In the genomic region with DNA sequence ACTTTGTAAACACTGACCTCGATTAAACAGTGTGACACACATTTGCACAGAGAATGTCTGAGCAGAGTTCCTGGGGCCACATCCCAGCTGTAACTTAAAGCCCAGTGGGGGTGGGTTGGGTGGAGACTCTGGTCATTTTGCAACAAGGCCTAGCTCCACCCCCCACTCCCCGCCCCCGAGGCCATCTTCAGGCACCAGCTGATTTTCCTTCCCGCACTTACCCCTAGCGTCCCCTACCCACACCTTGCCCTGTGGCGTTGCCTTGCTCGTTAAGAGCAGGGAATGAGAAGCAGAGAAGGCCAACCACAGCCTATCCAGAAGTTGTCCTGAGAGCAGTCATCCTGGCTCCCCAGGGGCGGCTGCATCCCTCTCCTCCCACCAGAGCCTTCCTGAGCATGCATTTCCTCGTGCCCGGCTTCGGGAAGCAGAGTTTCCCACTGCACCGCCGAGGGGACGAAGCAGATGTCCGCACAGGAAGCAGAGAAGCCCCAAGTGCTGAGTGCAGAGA, we compare ENCODE assay signal across 11 cellular contexts.
DNase-seq lines count a peak whose midpoint lies in the region; ATAC-seq and TF ChIP-seq lines count a peak whose summit lies in the region.
"Had no signal": no experiment of that assay in that cellular context is flagged by ENCODE, and none has a peak within 500 bp of the region (broad histone marks: within the 10 kb centered on the region; RNA-seq: fewer than 3 reads in every experiment).

No MANE protein-coding gene starts in this region.

- WGBS in trophoblast cell (ENCODE audit: extremely low coverage, insufficient coverage, insufficient read length), result no CpG with 5 or more reads among the region's 15 CpGs

- peak; percentile 77 for DNase-seq in GM23338 (ENCODE audit: low spot score)
- peak; percentile 56 for DNase-seq in adipocyte (ENCODE audit: low read depth)
- peak; percentile 60 for DNase-seq in left ventricle myocardium superior
- peak; percentile 91 for DNase-seq in trophoblast cell
- no peak for DNase-seq in SIG-M5 treated with dmso at 0.1 percent for 504 hours (lab: John Stamatoyannopoulos, UW; ENCODE audit: unreplicated experiment)
- no peak for DNase-seq in HPDE6-E6E7 (ENCODE audit: extremely low spot score)
- no peak for DNase-seq in HK-2 (ENCODE audit: unreplicated experiment)
- DNase-seq: anterior cingulate cortex, SW 1271 had no signal

- H3K4me1 ChIP-seq in GM23338 (ENCODE audit: insufficient read depth), result peaks cover 8% of the 10 kb centered on the region
- peaks cover 14% of the 10 kb centered on the region for H3K4me1 ChIP-seq in adipocyte (ENCODE audit: control insufficient read depth, insufficient read depth, low read length)
- peaks cover 39 to 49% of the 10 kb centered on the region in 2 experiments for H3K4me1 ChIP-seq in trophoblast cell (ENCODE audit: control insufficient read depth in 1 of 2, insufficient read depth in 2 of 2, low read length in 2 of 2)

- peak overlapping the region; percentile 30 for H3K4ac ChIP-seq in trophoblast cell (ENCODE audit: low read depth, low read length)

- no peaks in the 10 kb centered on the region; the same call in 2 of the 3 replicates for H3K36me3 Mint-ChIP-seq in GM23338 (ENCODE audit: low read depth)

- H3K36me3 ChIP-seq in GM23338 (ENCODE audit: insufficient read depth) (no peaks in the 10 kb centered on the region), adipocyte (ENCODE audit: control insufficient read depth, insufficient read depth, low read length, severe bottlenecking) (no peaks in the 10 kb centered on the region), trophoblast cell (ENCODE audit: control insufficient read depth in 1 of 2, insufficient read depth in 2 of 2, low read length in 2 of 2) (peaks cover 12 to 18% of the 10 kb centered on the region in 2 experiments)
- H3K36me3 ChIP-seq: vagina had no signal

- peak overlapping the region; percentile 29 for H3K14ac ChIP-seq in trophoblast cell (ENCODE audit: low read length)

- H3K4me1 Mint-ChIP-seq in GM23338, result peaks cover 48% of the 10 kb centered on the region

- peaks cover 13% of the 10 kb centered on the region for H4K20me1 ChIP-seq in GM23338 (replicated peaks; ENCODE audit: insufficient read depth)

- TF ChIP-seq CTCF in GM23338 (conservative IDR thresholded peaks at IDR 0.05; ENCODE audit: low read depth in 2 of 2), result no peak

- H3K18ac ChIP-seq in trophoblast cell (ENCODE audit: low read length), result peak overlapping the region; percentile 67

- peaks cover 19% of the 10 kb centered on the region for H3K79me1 ChIP-seq in trophoblast cell (ENCODE audit: low read length)

- H3K9ac ChIP-seq in adipocyte (ENCODE audit: low read length) (no peak overlapping the region), trophoblast cell (ENCODE audit: low read length) (no peak overlapping the region)

- H2BK120ac ChIP-seq in trophoblast cell (ENCODE audit: insufficient read depth, low read length, poor library complexity), result peak overlapping the region; percentile 44

- H3K27ac ChIP-seq in GM23338 (ENCODE audit: low read depth) (no peak overlapping the region; the same call in 1 of the 2 replicates), trophoblast cell (ENCODE audit: low read depth, low read length) (peak overlapping the region; percentile 47)
- H3K27ac ChIP-seq: vagina had no signal

- intact Hi-C loops in left ventricle myocardium superior (cut with micrococcal nuclease), result no loop called here

- peak overlapping the region; percentile 9 for H2AK5ac ChIP-seq in trophoblast cell (ENCODE audit: low read length)

- peak overlapping the region; percentile 14 for H4K8ac ChIP-seq in trophoblast cell (ENCODE audit: low read depth, low read length)

- H3K4me3 Mint-ChIP-seq in GM23338, result peak overlapping the region; percentile 47

- peak overlapping the region; percentile 90 for H3K27ac Mint-ChIP-seq in GM23338

- H3K27me3 ChIP-seq in GM23338 (ENCODE audit: insufficient read depth) (no peaks in the 10 kb centered on the region), adipocyte (replicated peaks; ENCODE audit: control insufficient read depth, insufficient read depth, low read length) (no peaks in the 10 kb centered on the region), trophoblast cell (ENCODE audit: insufficient read depth, low read length) (no peaks in the 10 kb centered on the region)
- H3K27me3 ChIP-seq: vagina had no signal

- H2AFZ ChIP-seq in GM23338, result no peak overlapping the region; the same call in 1 of the 2 replicates
- H2AFZ ChIP-seq in trophoblast cell (ENCODE audit: insufficient read depth, low read length, poor library complexity), result peak overlapping the region; percentile 23

- peak overlapping the region; percentile 30; the same call in 1 of the 2 replicates for H3K4me3 ChIP-seq in GM23338
- no peak overlapping the region for H3K4me3 ChIP-seq in adipocyte (ENCODE audit: low read length)
- H3K4me3 ChIP-seq in trophoblast cell (ENCODE audit: low read depth, low read length), result no peak overlapping the region
- H3K4me3 ChIP-seq: vagina had no signal

- peaks cover 22% of the 10 kb centered on the region for H3K27me3 Mint-ChIP-seq in GM23338 (ENCODE audit: insufficient read depth, low read depth, poor library complexity)

- H3F3A ChIP-seq in GM23338 (replicated peaks; ENCODE audit: low read depth), result 0 out of 2 replicates have a peak, but pooled peaks cover 2% of the 10 kb centered on the region

- no peaks in the 10 kb centered on the region for H3K9me2 ChIP-seq in GM23338 (ENCODE audit: insufficient read depth)

- H4K91ac ChIP-seq in trophoblast cell (ENCODE audit: low read depth, low read length), result peak overlapping the region; percentile 52

- H2BK12ac ChIP-seq in trophoblast cell (ENCODE audit: low read length), result peak overlapping the region; percentile 34

- peak; percentile 60 for ATAC-seq in GM23338
- ATAC-seq in left ventricle myocardium superior, result peak; percentile 67
- ATAC-seq in GM21737 (IDR thresholded peaks at IDR 0.05; ENCODE audit: unreplicated experiment), result no peak

- H3K23ac ChIP-seq in trophoblast cell (ENCODE audit: low read length), result no peak overlapping the region

- H3K79me2 ChIP-seq in GM23338 (replicated peaks; ENCODE audit: insufficient read depth) (peaks cover 18% of the 10 kb centered on the region), trophoblast cell (ENCODE audit: control insufficient read depth, insufficient read depth, low read length, poor library complexity) (peaks cover 15% of the 10 kb centered on the region)

- H3K9me3 ChIP-seq in adipocyte (ENCODE audit: control insufficient read depth, low read length) (no peaks in the 10 kb centered on the region), trophoblast cell (ENCODE audit: insufficient read depth, low read depth, low read length) (peaks cover 5% of the 10 kb centered on the region)
- H3K9me3 ChIP-seq: vagina had no signal

- H4K12ac ChIP-seq in trophoblast cell (ENCODE audit: low read depth, low read length), result no peak overlapping the region

- no peak overlapping the region for H2BK5ac ChIP-seq in trophoblast cell (ENCODE audit: low read depth, low read length, poor library complexity)

- H3K9me3 Mint-ChIP-seq in GM23338, result no peaks in the 10 kb centered on the region

- no peak overlapping the region; the same call in 1 of the 2 replicates for H3K4me2 ChIP-seq in GM23338
- no peak overlapping the region for H3K4me2 ChIP-seq in trophoblast cell (ENCODE audit: low read length)

TF ChIP-seq in GM23338, 12 proteins besides CTCF, POLR2A, EP300 and RAD21 (continues in another document):
- TF ChIP-seq EZH2 (IDR thresholded peaks at IDR 0.05; ENCODE audit: low read depth, unreplicated experiment) (no peak), NANOG (IDR thresholded peaks at IDR 0.05; ENCODE audit: borderline replicate concordance) (no peak), EZH2phosphoT487 (IDR thresholded peaks at IDR 0.05; ENCODE audit: unreplicated experiment) (no peak), STAT1 (IDR thresholded peaks at IDR 0.05; ENCODE audit: unreplicated experiment) (no peak), POLR2AphosphoS5 (IDR thresholded peaks at IDR 0.05; ENCODE audit: low read depth) (no peak), ZNF114 (CRISPR knock-in tag; IDR thresholded peaks at IDR 0.05) (no peak), ETS1 (IDR thresholded peaks at IDR 0.05) (no peak), JUNB (IDR thresholded peaks at IDR 0.05; ENCODE audit: unreplicated experiment) (no peak), CREB1 (CRISPR knock-in tag; IDR thresholded peaks at IDR 0.05; ENCODE audit: low read depth) (no peak), REST (IDR thresholded peaks at IDR 0.05; ENCODE audit: unreplicated experiment) (no peak), ZNF331 (CRISPR knock-in tag; IDR thresholded peaks at IDR 0.05; ENCODE audit: low read depth) (no peak)

Comparison
In these comparisons a context has a peak if more than half of its experiments do, and no peak if none do; other contexts are left out.
1. DNase-seq: peak in GM23338 (single experiment), adipocyte (single experiment), left ventricle myocardium superior (single experiment) and trophoblast cell (2 of 2); none in SIG-M5 treated with dmso at 0.1 percent for 504 hours (single experiment), HPDE6-E6E7 (single experiment) and HK-2 (single experiment).